15 cellular contexts compared by ENCODE assay signal in the genomic region with DNA sequence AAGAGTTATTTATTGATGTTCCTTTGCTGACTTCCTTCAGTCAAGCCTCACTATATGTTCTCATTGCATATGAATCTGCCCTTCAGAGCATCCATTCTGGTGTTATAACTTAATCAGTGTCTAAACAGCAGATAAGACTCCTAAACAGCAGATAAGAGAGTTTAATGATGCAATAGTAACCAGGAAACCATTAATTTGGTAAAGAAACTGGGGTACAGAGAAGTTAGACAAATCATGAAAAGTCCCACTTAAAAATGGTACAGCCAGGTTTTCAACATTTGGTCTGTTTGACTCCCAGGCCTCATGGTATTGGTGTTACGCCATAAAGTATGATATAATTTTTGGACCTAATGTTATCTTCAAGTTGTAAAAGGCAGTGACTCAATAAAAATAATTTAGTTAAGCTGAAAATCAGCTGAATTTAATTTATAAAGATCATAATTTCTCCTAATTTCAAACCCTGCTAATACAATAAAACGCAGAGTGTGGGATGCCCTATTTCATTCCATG.
"Had no signal": no experiment of that assay in that cellular context is flagged by ENCODE, and none has a peak within 500 bp of the region (broad histone marks: within the 10 kb centered on the region; RNA-seq: fewer than 3 reads in every experiment).

No MANE protein-coding gene starts in this region.

- FAIRE-seq: bronchial epithelial cell, frontal cortex, keratinocyte had no signal

- H3K27me3 ChIP-seq: dorsolateral prefrontal cortex, tibial nerve had no signal

- ATAC-seq: esophagus mucosa; stimulated activated effector memory CD8-positive, alpha-beta T cell treated with anti-CD3 and anti-CD28 coated beads, Interleukin-12 subunit alpha, Interleukin-12 subunit beta, amount 100 ng/mL, for 72 hours; T-helper 17 cell had no signal

- H3K9me3 ChIP-seq: tibial nerve had no signal

- DNase-seq: activated B cell treated with CpG ODN at 0.5 μM for 24 hours; activated CD4-positive, alpha-beta T cell treated with anti-CD3 and anti-CD28 coated beads, Interleukin-2, amount 50 U/mL, for 1 hour; activated effector memory CD4-positive, alpha-beta T cell treated with Interleukin-2 at 50 U/mL for 16 hours; activated T-cell treated with anti-CD3 and anti-CD28 coated beads, Interleukin-2, amount 50 U/mL, for 1 hour; amygdala; dorsolateral prefrontal cortex; T-helper 17 cell had no signal

- H3K36me3 ChIP-seq: tibial nerve had no signal

- H3K27ac ChIP-seq: SK-N-MC had no signal

- H3K4me3 ChIP-seq: dorsolateral prefrontal cortex, SK-N-MC, smooth muscle cell, tibial nerve had no signal
